ENCODE assay signal across 13 cellular contexts in genomic region chr3:117788086-117788485, GRCh38.
DNase-seq lines count a peak whose midpoint lies in the region; ATAC-seq, FAIRE-seq and TF ChIP-seq lines count a peak whose summit lies in the region.
"Had no signal": no experiment of that assay in that cellular context is flagged by ENCODE, and none has a peak within 500 bp of the region (broad histone marks: within the 10 kb centered on the region; RNA-seq: fewer than 3 reads in every experiment).

No MANE protein-coding gene starts in this region.

- ATAC-seq in lower lobe of right lung: peak; percentile 54 to 80
- no peak for ATAC-seq in activated T-helper 17 cell treated with anti-CD3 and anti-CD28 coated beads, Interleukin-2, amount 50 U/mL, for 72 hours (replicated peaks)
- ATAC-seq: CD8-positive, alpha-beta T cell; Right ventricle myocardium inferior had no signal

- no peak overlapping the region for H3K9ac ChIP-seq in HUES48 (ENCODE audit: low read depth, low read length)
- H3K9ac ChIP-seq in astrocyte (ENCODE audit: low read length): no peak overlapping the region

- H3K4me1 Mint-ChIP-seq in astrocyte (ENCODE audit: low read depth, unreplicated experiment): peaks cover 23% of the 10 kb centered on the region
- H3K4me1 Mint-ChIP-seq in activated T-helper 17 cell treated with anti-CD3 and anti-CD28 coated beads, Interleukin-2, amount 50 U/mL, for 72 hours: no peaks in the 10 kb centered on the region
- H3K4me1 Mint-ChIP-seq: activated CD4-positive, alpha-beta memory T cell treated with anti-CD3 and anti-CD28 coated beads, Interleukin-2, amount 10 ng/mL, durations not matched to agents 7 days and 5 days had no signal

- H3K27ac Mint-ChIP-seq in astrocyte (ENCODE audit: unreplicated experiment): no peak overlapping the region
- no peak overlapping the region for H3K27ac Mint-ChIP-seq in activated T-helper 17 cell treated with anti-CD3 and anti-CD28 coated beads, Interleukin-2, amount 50 U/mL, for 72 hours
- H3K27ac Mint-ChIP-seq: activated CD4-positive, alpha-beta memory T cell treated with anti-CD3 and anti-CD28 coated beads, Interleukin-2, amount 10 ng/mL, durations not matched to agents 7 days and 5 days; CD8-positive, alpha-beta T cell had no signal

- FAIRE-seq in astrocyte (lab: Jason Lieb, UNC): peak; percentile 85

- intact Hi-C loops in lower lobe of right lung (cut with DNase I): no loop called here

- no peaks in the 10 kb centered on the region for H4K20me1 ChIP-seq in astrocyte (ENCODE audit: insufficient read depth, low read length)

- H3K4me3 ChIP-seq in AG09309 (ENCODE audit: control insufficient read depth, low read depth, low read length) (no peak overlapping the region), HUES48 (ENCODE audit: low read depth, low read length) (no peak overlapping the region), astrocyte (ENCODE audit: insufficient read depth, low read depth, low read length) (no peak overlapping the region), lower lobe of right lung (no peak overlapping the region)
- H3K4me3 ChIP-seq: cardiac muscle cell, ovary had no signal

- no peak overlapping the region for H3K4me3 Mint-ChIP-seq in astrocyte (ENCODE audit: unreplicated experiment)
- no peak overlapping the region for H3K4me3 Mint-ChIP-seq in activated T-helper 17 cell treated with anti-CD3 and anti-CD28 coated beads, Interleukin-2, amount 50 U/mL, for 72 hours
- H3K4me3 Mint-ChIP-seq: activated CD4-positive, alpha-beta memory T cell treated with anti-CD3 and anti-CD28 coated beads, Interleukin-2, amount 10 ng/mL, durations not matched to agents 7 days and 5 days; CD8-positive, alpha-beta T cell had no signal

- TF ChIP-seq CTCF in AG09309 (IDR thresholded peaks at IDR 0.05; ENCODE audit: control insufficient read depth, insufficient read depth, low read depth, low read length, missing control alignments): no peak
- TF ChIP-seq CTCF in astrocyte (IDR thresholded peaks at IDR 0.05; ENCODE audit: insufficient read depth, low read depth, low read length): no peak
- no peak for TF ChIP-seq CTCF in lower lobe of right lung (IDR thresholded peaks at IDR 0.05)

- H3K9me3 ChIP-seq in HUES48 (ENCODE audit: control insufficient read depth, insufficient read depth, low read length) (no peaks in the 10 kb centered on the region), astrocyte (ENCODE audit: insufficient read depth, low read depth, low read length) (no peaks in the 10 kb centered on the region), lower lobe of right lung (no peaks in the 10 kb centered on the region)
- H3K9me3 ChIP-seq: ovary had no signal

- peak; percentile 32 for DNase-seq in AG09309 (ENCODE audit: low read depth)
- DNase-seq in astrocyte (ENCODE audit: low read depth): peak; percentile 93
- DNase-seq in lower lobe of right lung: no peak
- DNase-seq in NCI-H774 (lab: John Stamatoyannopoulos, UW): no peak
- DNase-seq in G401 (ENCODE audit: low spot score): no peak
- no peak for DNase-seq in effector CD4-positive, alpha-beta T cell
- DNase-seq: activated CD4-positive, alpha-beta memory T cell treated with anti-CD3 and anti-CD28 coated beads, Interleukin-2, amount 10 ng/mL, durations not matched to agents 7 days and 5 days; CD8-positive, alpha-beta T cell had no signal

- H3K4me1 ChIP-seq in HUES48 (ENCODE audit: control insufficient read depth, insufficient read depth, low read length) (peaks cover 35% of the 10 kb centered on the region), astrocyte (ENCODE audit: insufficient read depth, low read length) (peaks cover 13% of the 10 kb centered on the region), lower lobe of right lung (no peaks in the 10 kb centered on the region)

- H2AFZ ChIP-seq in astrocyte (ENCODE audit: low read depth, low read length): no peak overlapping the region

- no peaks in the 10 kb centered on the region for H3K79me2 ChIP-seq in astrocyte (ENCODE audit: insufficient read depth, low read length)

- H3K36me3 ChIP-seq in HUES48 (ENCODE audit: control insufficient read depth, insufficient read depth, low read length) (no peaks in the 10 kb centered on the region), astrocyte (ENCODE audit: insufficient read depth, low read length) (no peaks in the 10 kb centered on the region), lower lobe of right lung (no peaks in the 10 kb centered on the region)
- H3K36me3 ChIP-seq: cardiac muscle cell, ovary had no signal

- no peaks in the 10 kb centered on the region for H3K36me3 Mint-ChIP-seq in astrocyte (ENCODE audit: low read depth, unreplicated experiment)
- no peaks in the 10 kb centered on the region for H3K36me3 Mint-ChIP-seq in activated T-helper 17 cell treated with anti-CD3 and anti-CD28 coated beads, Interleukin-2, amount 50 U/mL, for 72 hours (ENCODE audit: low read depth)
- H3K36me3 Mint-ChIP-seq: CD8-positive, alpha-beta T cell had no signal

- no peaks in the 10 kb centered on the region for H3K9me3 Mint-ChIP-seq in astrocyte (ENCODE audit: unreplicated experiment)
- peaks cover 3% of the 10 kb centered on the region for H3K9me3 Mint-ChIP-seq in activated T-helper 17 cell treated with anti-CD3 and anti-CD28 coated beads, Interleukin-2, amount 50 U/mL, for 72 hours

- H3K4me2 ChIP-seq in astrocyte (ENCODE audit: low read length): peak overlapping the region; percentile 11

- peak overlapping the region; percentile 46 for H3K27ac ChIP-seq in HUES48 (ENCODE audit: low read depth, low read length)
- no peak overlapping the region for H3K27ac ChIP-seq in astrocyte (ENCODE audit: low read depth, low read length)
- H3K27ac ChIP-seq in lower lobe of right lung: no peak overlapping the region
- H3K27ac ChIP-seq: cardiac muscle cell, ovary had no signal

- no peaks in the 10 kb centered on the region for H3K27me3 Mint-ChIP-seq in astrocyte (ENCODE audit: low read depth, unreplicated experiment)
- H3K27me3 Mint-ChIP-seq in activated T-helper 17 cell treated with anti-CD3 and anti-CD28 coated beads, Interleukin-2, amount 50 U/mL, for 72 hours: no peaks in the 10 kb centered on the region
- H3K27me3 Mint-ChIP-seq: activated CD4-positive, alpha-beta memory T cell treated with anti-CD3 and anti-CD28 coated beads, Interleukin-2, amount 10 ng/mL, durations not matched to agents 7 days and 5 days had no signal

- in situ Hi-C loops in G401 (cut with HindIII; ENCODE audit: low sequenced_read_pairs): no loop called here

- H3K27me3 ChIP-seq in HUES48 (ENCODE audit: control insufficient read depth, insufficient read depth, low read length) (no peaks in the 10 kb centered on the region), astrocyte (ENCODE audit: insufficient read depth, low read length) (no peaks in the 10 kb centered on the region), lower lobe of right lung (ENCODE audit: low read depth) (no peaks in the 10 kb centered on the region)
- H3K27me3 ChIP-seq: cardiac muscle cell, ovary had no signal

Comparison
In these comparisons a context has a peak if more than half of its experiments do, and no peak if none do; other contexts are left out.
1. DNase-seq: peak in AG09309 (single experiment) and astrocyte (single experiment); none in lower lobe of right lung (single experiment), NCI-H774 (single experiment), G401 (single experiment) and effector CD4-positive, alpha-beta T cell (single experiment).